In the genomic region with DNA sequence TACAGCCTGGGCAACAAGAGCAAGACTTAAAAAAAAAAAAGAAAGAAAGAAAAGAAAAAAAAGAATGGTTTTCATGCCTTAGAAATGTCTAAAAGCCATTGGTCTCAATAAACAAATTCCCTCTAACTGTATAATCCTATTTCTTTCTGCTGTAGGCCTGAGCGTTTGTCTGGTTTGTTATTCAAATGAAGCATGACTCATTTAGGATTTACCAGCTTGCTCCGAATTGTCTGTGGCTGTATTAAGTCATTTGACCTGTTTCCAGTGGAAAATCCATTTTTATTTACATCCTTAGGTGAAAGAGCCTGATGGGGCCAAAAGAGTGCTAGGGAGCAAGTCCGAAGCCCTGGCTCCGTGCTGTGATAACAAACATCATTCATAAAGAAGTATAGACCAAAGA, we compare ENCODE assay signal across 17 cellular contexts.
A peak's percentile ranks its signal among the peaks of the same experiment; 100 is the strongest.
DNase-seq lines count a peak whose midpoint lies in the region; ATAC-seq and TF ChIP-seq lines count a peak whose summit lies in the region.
"Had no signal": no experiment of that assay in that cellular context is flagged by ENCODE, and none has a peak within 500 bp of the region (broad histone marks: within the 10 kb centered on the region; RNA-seq: fewer than 3 reads in every experiment).

No MANE protein-coding gene starts in this region.

- H3K4me3 ChIP-seq in choroid plexus epithelial cell (ENCODE audit: low read depth, low read length) (no peak overlapping the region), SK-N-SH (ENCODE audit: low read depth in 2 of 2, low read length in 1 of 2) (no peak overlapping the region)

- H3K9ac ChIP-seq in SK-N-SH, result no peak overlapping the region

- CTCF ChIA-PET in SK-N-SH (lab: Yijun Ruan, JAX), result interaction anchor here (0.9 to 2.1 kb wide), 4 partner anchors 10 to 225 kb away, joined by 3 to 5 read pairs (median 4); no protein-coding TSS in a partner anchor
- CTCF ChIA-PET in activated naive CD4-positive, alpha-beta T cell treated with anti-CD3 and anti-CD28 coated beads, Interleukin-2, amount 10 ng/mL, durations not matched to agents 7 days and 5 days (lab: Charles Lee), result no interaction called here

- H3K4me3 Mint-ChIP-seq in activated naive CD4-positive, alpha-beta T cell treated with anti-CD3 and anti-CD28 coated beads, Interleukin-2, amount 10 ng/mL, durations not matched to agents 7 days and 5 days, result no peak overlapping the region
- H3K4me3 Mint-ChIP-seq: activated naive CD8-positive, alpha-beta T cell treated with anti-CD3 and anti-CD28 coated beads, Interleukin-2, amount 10 ng/mL, durations not matched to agents 7 days and 5 days; activated T-cell treated with anti-CD3 and anti-CD28 coated beads, Interleukin-2, amount 50 U/mL, for 4 hours had no signal

- no peak overlapping the region for H3K27ac Mint-ChIP-seq in activated naive CD4-positive, alpha-beta T cell treated with anti-CD3 and anti-CD28 coated beads, Interleukin-2, amount 10 ng/mL, durations not matched to agents 7 days and 5 days
- H3K27ac Mint-ChIP-seq: activated naive CD8-positive, alpha-beta T cell treated with anti-CD3 and anti-CD28 coated beads, Interleukin-2, amount 10 ng/mL, durations not matched to agents 7 days and 5 days had no signal

- TF ChIP-seq EP300 in SK-N-SH (IDR thresholded peaks at IDR 0.05; ENCODE audit: borderline replicate concordance in 1 of 2, low read depth in 1 of 2, low read length in 1 of 2), result no peak

- no peaks in the 10 kb centered on the region for H3K36me3 Mint-ChIP-seq in activated naive CD4-positive, alpha-beta T cell treated with anti-CD3 and anti-CD28 coated beads, Interleukin-2, amount 10 ng/mL, durations not matched to agents 7 days and 5 days
- H3K36me3 Mint-ChIP-seq: activated naive CD8-positive, alpha-beta T cell treated with anti-CD3 and anti-CD28 coated beads, Interleukin-2, amount 10 ng/mL, durations not matched to agents 7 days and 5 days had no signal

- no peak overlapping the region for H2AFZ ChIP-seq in SK-N-SH (ENCODE audit: low read depth)

- H3K9me3 ChIP-seq in SK-N-SH, result no peaks in the 10 kb centered on the region

- no peaks in the 10 kb centered on the region for H3K9me2 ChIP-seq in SK-N-SH

- H3K4me1 Mint-ChIP-seq in activated naive CD4-positive, alpha-beta T cell treated with anti-CD3 and anti-CD28 coated beads, Interleukin-2, amount 10 ng/mL, durations not matched to agents 7 days and 5 days, result no peaks in the 10 kb centered on the region
- H3K4me1 Mint-ChIP-seq: activated naive CD8-positive, alpha-beta T cell treated with anti-CD3 and anti-CD28 coated beads, Interleukin-2, amount 10 ng/mL, durations not matched to agents 7 days and 5 days had no signal

- TF ChIP-seq RAD21 in SK-N-SH (IDR thresholded peaks at IDR 0.05; ENCODE audit: low read length), result no peak

- no peaks in the 10 kb centered on the region for H3K79me2 ChIP-seq in SK-N-SH (ENCODE audit: insufficient read depth)

- no peaks in the 10 kb centered on the region for H4K20me1 ChIP-seq in SK-N-SH (ENCODE audit: insufficient read depth)

- WGBS in SK-N-SH (ENCODE audit: low lambda C conversion rate), result 65% methylated on average over 4 of the region's 4 CpGs

- H3K36me3 ChIP-seq in SK-N-SH (replicated peaks in 1 of 2; ENCODE audit: control insufficient read depth in 1 of 2, insufficient read depth in 2 of 2, low read length in 1 of 2), result no peaks in the 10 kb centered on the region

- no peak overlapping the region for H3K4me2 ChIP-seq in SK-N-SH

- no peak for ATAC-seq in GM19023 (IDR thresholded peaks at IDR 0.05; ENCODE audit: unreplicated experiment)
- ATAC-seq: activated T-cell treated with anti-CD3 and anti-CD28 coated beads, Interleukin-2, amount 50 U/mL, for 4 hours had no signal

- DNase-seq in ELR (ENCODE audit: low read depth), result peak; percentile 76
- DNase-seq in NCI-H1048 (lab: John Stamatoyannopoulos, UW), result peak; percentile 17
- peak; percentile 69 for DNase-seq in choroid plexus epithelial cell (ENCODE audit: low read depth)
- DNase-seq in lung microvascular endothelial cell (ENCODE audit: low read depth in 2 of 2), result peak; percentile 56 to 77
- DNase-seq in SK-N-SH, result no peak
- no peak for DNase-seq in OCI-M1 (lab: John Stamatoyannopoulos, UW)
- no peak for DNase-seq in activated naive CD4-positive, alpha-beta T cell treated with anti-CD3 and anti-CD28 coated beads, Interleukin-2, amount 10 ng/mL, durations not matched to agents 7 days and 5 days
- DNase-seq: activated CD4-positive, alpha-beta T cell treated with anti-CD3 and anti-CD28 coated beads, Interleukin-2, amount 50 U/mL, for 4 hours; activated naive CD8-positive, alpha-beta T cell treated with anti-CD3 and anti-CD28 coated beads, Interleukin-2, amount 10 ng/mL, durations not matched to agents 7 days and 5 days; activated T-cell treated with anti-CD3 and anti-CD28 coated beads, Interleukin-2, amount 50 U/mL, for 4 hours; glutamatergic neuron; NCI-H1105; RPMI8226; stimulated activated CD4-positive, alpha-beta T cell treated with anti-CD3 and anti-CD28 coated beads, Interleukin-2, amount 100 ng/mL, for 48 hours; substantia nigra; SW 1271 had no signal

- H3K9me3 Mint-ChIP-seq in activated naive CD4-positive, alpha-beta T cell treated with anti-CD3 and anti-CD28 coated beads, Interleukin-2, amount 10 ng/mL, durations not matched to agents 7 days and 5 days, result no peaks in the 10 kb centered on the region
- H3K9me3 Mint-ChIP-seq: activated naive CD8-positive, alpha-beta T cell treated with anti-CD3 and anti-CD28 coated beads, Interleukin-2, amount 10 ng/mL, durations not matched to agents 7 days and 5 days; activated T-cell treated with anti-CD3 and anti-CD28 coated beads, Interleukin-2, amount 50 U/mL, for 4 hours had no signal

- peaks cover 41% of the 10 kb centered on the region for H3K27me3 Mint-ChIP-seq in activated naive CD4-positive, alpha-beta T cell treated with anti-CD3 and anti-CD28 coated beads, Interleukin-2, amount 10 ng/mL, durations not matched to agents 7 days and 5 days

- TF ChIP-seq CTCF in choroid plexus epithelial cell (conservative IDR thresholded peaks at IDR 0.05; ENCODE audit: low read depth, low read length) (no peak), SK-N-SH (IDR thresholded peaks at IDR 0.05) (no peak)

- H3K27me3 ChIP-seq in SK-N-SH (ENCODE audit: insufficient read depth), result no peaks in the 10 kb centered on the region

- H3K4me1 ChIP-seq in SK-N-SH (ENCODE audit: control insufficient read depth in 1 of 2, insufficient read depth in 2 of 2, low read depth in 1 of 2, low read length in 1 of 2), result peaks cover 21 to 28% of the 10 kb centered on the region in 2 experiments; a peak in 3 of 4 replicates

- peaks cover 4% of the 10 kb centered on the region for H3F3A ChIP-seq in SK-N-SH (replicated peaks; ENCODE audit: insufficient read depth)

- POLR2A ChIA-PET in SK-N-SH (lab: Yijun Ruan, JAX), result no interaction called here

- no peak overlapping the region for H3K27ac ChIP-seq in SK-N-SH (ENCODE audit: low read depth in 2 of 2, low read length in 1 of 2)

TF ChIP-seq in SK-N-SH, 30 proteins besides CTCF, POLR2A, EP300 and RAD21:
- TF ChIP-seq FOXM1 (IDR thresholded peaks at IDR 0.05; ENCODE audit: low read depth) (no peak), TAF1 (IDR thresholded peaks at IDR 0.05; ENCODE audit: borderline replicate concordance, low read depth, low read length) (no peak), FOSL2 (IDR thresholded peaks at IDR 0.05; ENCODE audit: borderline replicate concordance, low read depth) (no peak), NFIC (IDR thresholded peaks at IDR 0.05; ENCODE audit: borderline replicate concordance) (no peak), MXI1 (IDR thresholded peaks at IDR 0.05; ENCODE audit: low read depth, low read length) (no peak)
- TF ChIP-seq, protein P1, sequence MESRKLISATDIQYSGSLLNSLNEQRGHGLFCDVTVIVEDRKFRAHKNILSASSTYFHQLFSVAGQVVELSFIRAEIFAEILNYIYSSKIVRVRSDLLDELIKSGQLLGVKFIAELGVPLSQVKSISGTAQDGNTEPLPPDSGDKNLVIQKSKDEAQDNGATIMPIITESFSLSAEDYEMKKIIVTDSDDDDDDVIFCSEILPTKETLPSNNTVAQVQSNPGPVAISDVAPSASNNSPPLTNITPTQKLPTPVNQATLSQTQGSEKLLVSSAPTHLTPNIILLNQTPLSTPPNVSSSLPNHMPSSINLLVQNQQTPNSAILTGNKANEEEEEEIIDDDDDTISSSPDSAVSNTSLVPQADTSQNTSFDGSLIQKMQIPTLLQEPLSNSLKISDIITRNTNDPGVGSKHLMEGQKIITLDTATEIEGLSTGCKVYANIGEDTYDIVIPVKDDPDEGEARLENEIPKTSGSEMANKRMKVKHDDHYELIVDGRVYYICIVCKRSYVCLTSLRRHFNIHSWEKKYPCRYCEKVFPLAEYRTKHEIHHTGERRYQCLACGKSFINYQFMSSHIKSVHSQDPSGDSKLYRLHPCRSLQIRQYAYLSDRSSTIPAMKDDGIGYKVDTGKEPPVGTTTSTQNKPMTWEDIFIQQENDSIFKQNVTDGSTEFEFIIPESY (IDR thresholded peaks at IDR 0.05; ENCODE audit: borderline replicate concordance, low read depth), result no peak

Comparison
In these comparisons a context has a peak if more than half of its experiments do, and no peak if none do; other contexts are left out.
1. DNase-seq: peak in ELR (single experiment), NCI-H1048 (single experiment), choroid plexus epithelial cell (single experiment) and lung microvascular endothelial cell (2 of 2); none in SK-N-SH (single experiment), OCI-M1 (single experiment) and activated naive CD4-positive, alpha-beta T cell treated with anti-CD3 and anti-CD28 coated beads, Interleukin-2, amount 10 ng/mL, durations not matched to agents 7 days and 5 days (single experiment).